In genomic region chr5:159263569-159263905, GRCh38 we compare ENCODE assay signal across 8 cellular contexts. TPM values are rescaled to one million over a fixed set of nuclear protein-coding genes. Genes with fewer than 3 reads are reported as not detected.
A peak's percentile ranks its signal among the peaks of the same experiment; 100 is the strongest.
DNase-seq lines count a peak whose midpoint lies in the region; ATAC-seq, FAIRE-seq and TF ChIP-seq lines count a peak whose summit lies in the region.

No MANE protein-coding gene starts in this region.

- no peak for TF ChIP-seq POLR2A in endothelial cell of umbilical vein (IDR thresholded peaks at IDR 0.05; ENCODE audit: low read depth, low read length)

- peaks cover 0 to 4% (median 3%) of the 10 kb centered on the region in 5 donors for H3K9me3 Mint-ChIP-seq in CD8-positive, alpha-beta memory T cell

- no peak overlapping the region for H4K91ac ChIP-seq in neuronal stem cell (ENCODE audit: low read depth, low read length, poor library complexity)

- H3K79me1 ChIP-seq in neuronal stem cell (ENCODE audit: low read depth, low read length): peaks cover 2% of the 10 kb centered on the region

- no peak overlapping the region for H3K14ac ChIP-seq in neuronal stem cell (ENCODE audit: low read length)

- peak overlapping the region; percentile 93 to 99 (median 97) for H3K4me3 Mint-ChIP-seq in CD8-positive, alpha-beta memory T cell

- CTCF ChIA-PET in CD8-positive, alpha-beta memory T cell (lab: Charles Lee): no interaction called here
- CTCF ChIA-PET in endothelial cell of umbilical vein (lab: Charles Lee): interaction anchor here (1.2 kb wide), 1 partner anchor 107 kb away, joined by 3 read pairs; no protein-coding TSS in a partner anchor

- intact Hi-C loops in endothelial cell of umbilical vein (cut with micrococcal nuclease): loop anchor here (1.0 to 2.0 kb wide), 3 partner anchors 55 to 107 kb away; no protein-coding TSS in a partner anchor

- no TSS peak for BruUV-seq in endothelial cell of umbilical vein (replicated peaks; lab: Mats Ljungman, UMichigan)

- no peak overlapping the region for H2BK5ac ChIP-seq in neuronal stem cell (ENCODE audit: low read length)

- no peak overlapping the region for H2BK120ac ChIP-seq in neuronal stem cell (ENCODE audit: low read depth, low read length)

- peaks cover 11 to 32% (median 14%) of the 10 kb centered on the region in 3 donors for H3K36me3 Mint-ChIP-seq in CD8-positive, alpha-beta memory T cell

- no CpG with 5 or more reads among the region's 10 CpGs for whole genome bisulfite sequencing in neuronal stem cell (ENCODE audit: extremely low coverage in 2 of 2, insufficient read length in 2 of 2, insufficient replicate concordance in 1 of 2), 2 donors

- H4K8ac ChIP-seq in neuronal stem cell (ENCODE audit: low read depth, low read length): no peak overlapping the region

- H3K27ac Mint-ChIP-seq in CD8-positive, alpha-beta memory T cell: peak overlapping the region; percentile 94 to 100 (median 99)

- H3K9me1 ChIP-seq in endothelial cell of umbilical vein (replicated peaks; ENCODE audit: control insufficient read depth, extremely low read depth, insufficient read depth, low read length): no peaks in the 10 kb centered on the region

- no peak overlapping the region for H3K23ac ChIP-seq in neuronal stem cell (ENCODE audit: low read depth, low read length, poor library complexity)

- no peak overlapping the region for H2BK12ac ChIP-seq in neuronal stem cell (ENCODE audit: low read length)

- peaks cover 20% of the 10 kb centered on the region for H3K79me2 ChIP-seq in OCI-LY3 (ENCODE audit: low read length)
- peaks cover 5% of the 10 kb centered on the region for H3K79me2 ChIP-seq in endothelial cell of umbilical vein (ENCODE audit: control insufficient read depth, insufficient read depth, low read length)

- no peaks in the 10 kb centered on the region for H3K27me3 Mint-ChIP-seq in CD8-positive, alpha-beta memory T cell

- peaks cover 48 to 65% (median 65%) of the 10 kb centered on the region in 3 donors for H3K4me1 Mint-ChIP-seq in CD8-positive, alpha-beta memory T cell

- H3K9ac ChIP-seq in OCI-LY3 (ENCODE audit: low read length): peak overlapping the region; percentile 88
- H3K9ac ChIP-seq in endothelial cell of umbilical vein (replicated peaks; ENCODE audit: extremely low read depth, insufficient read depth, low read length): peak overlapping the region; percentile 53
- H3K9ac ChIP-seq in neuronal stem cell (ENCODE audit: low read depth, low read length, poor library complexity): peak overlapping the region; percentile 93

- peaks cover 4% of the 10 kb centered on the region for H3K36me3 ChIP-seq in CD8-positive, alpha-beta memory T cell (ENCODE audit: insufficient read depth, low read length)
- no peaks in the 10 kb centered on the region for H3K36me3 ChIP-seq in OCI-LY3 (replicated peaks; ENCODE audit: low read depth, low read length)
- no peaks in the 10 kb centered on the region for H3K36me3 ChIP-seq in endothelial cell of umbilical vein (ENCODE audit: control insufficient read depth in 2 of 2, extremely low read depth in 1 of 2, insufficient read depth in 2 of 2, low read length in 2 of 2)
- peaks cover 2 to 6% of the 10 kb centered on the region in 2 donors for H3K36me3 ChIP-seq in neuronal stem cell (replicated peaks in 1 of 2; ENCODE audit: control insufficient read depth in 2 of 2, insufficient read depth in 2 of 2, low read length in 2 of 2)

- H3K4ac ChIP-seq in neuronal stem cell (ENCODE audit: low read length): no peak overlapping the region

- H4K20me1 ChIP-seq in OCI-LY3 (ENCODE audit: insufficient read depth, low read length) (no peaks in the 10 kb centered on the region), endothelial cell of umbilical vein (replicated peaks; ENCODE audit: control insufficient read depth, extremely low read depth, insufficient read depth, low read length) (no peaks in the 10 kb centered on the region)

- H2BK15ac ChIP-seq in neuronal stem cell (ENCODE audit: low read length): no peak overlapping the region

- H2AFZ ChIP-seq in OCI-LY3 (ENCODE audit: low read depth, low read length) (peak overlapping the region; percentile 84; the same call in 1 of the 2 replicates), endothelial cell of umbilical vein (ENCODE audit: low read depth, low read length) (peak overlapping the region; percentile 60), neuronal stem cell (ENCODE audit: low read length) (peak overlapping the region; percentile 95)

- H3K27me3 ChIP-seq in CD8-positive, alpha-beta memory T cell (ENCODE audit: insufficient read depth, low read length, poor library complexity, severe bottlenecking): no peaks in the 10 kb centered on the region
- no peaks in the 10 kb centered on the region for H3K27me3 ChIP-seq in OCI-LY3 (ENCODE audit: low read depth, low read length)
- H3K27me3 ChIP-seq in endothelial cell of umbilical vein (ENCODE audit: control insufficient read depth in 2 of 2, insufficient read depth in 2 of 2, low read length in 2 of 2): peaks cover 0 to 2% of the 10 kb centered on the region in 2 experiments
- H3K27me3 ChIP-seq in neuronal stem cell (ENCODE audit: control insufficient read depth in 3 of 3, insufficient read depth in 3 of 3, low read depth in 1 of 3, low read length in 3 of 3): no peaks in the 10 kb centered on the region

- ATAC-seq in GM21786 (IDR thresholded peaks at IDR 0.05; ENCODE audit: unreplicated experiment): peak; percentile 6

- H3K4me3 ChIP-seq in CD8-positive, alpha-beta memory T cell (ENCODE audit: low read length): peak overlapping the region; percentile 96
- H3K4me3 ChIP-seq in OCI-LY3 (ENCODE audit: low read length): peak overlapping the region; percentile 96
- peak overlapping the region; percentile 13 to 84 (median 63) for H3K4me3 ChIP-seq in endothelial cell of umbilical vein (replicated peaks in 1 of 3; ENCODE audit: insufficient read depth in 1 of 3, low read depth in 1 of 3, low read length in 3 of 3)
- H3K4me3 ChIP-seq in neuronal stem cell (ENCODE audit: low read length in 2 of 2): peak overlapping the region; percentile 88 to 90

- H3K9me3 ChIP-seq in CD8-positive, alpha-beta memory T cell (ENCODE audit: low read length): no peaks in the 10 kb centered on the region
- H3K9me3 ChIP-seq in OCI-LY3 (ENCODE audit: insufficient read depth, low read length) (no peaks in the 10 kb centered on the region), endothelial cell of umbilical vein (replicated peaks; ENCODE audit: control insufficient read depth, insufficient read depth, low read length) (no peaks in the 10 kb centered on the region), neuronal stem cell (replicated peaks in 1 of 2; ENCODE audit: control insufficient read depth in 2 of 2, insufficient read depth in 1 of 2, low read depth in 1 of 2, low read length in 2 of 2) (peaks cover 0 to 8% of the 10 kb centered on the region in 2 donors)

- no peak overlapping the region for H3K18ac ChIP-seq in neuronal stem cell (ENCODE audit: low read length)

- dilution Hi-C loops in endothelial cell of umbilical vein (cut with MboI; ENCODE audit: extremely low pct_ligation_motif_present, low sequenced_read_pairs): no loop called here

- peak in 1 of 5 donors; percentile 7 for DNase-seq in CD8-positive, alpha-beta memory T cell
- DNase-seq in endothelial cell of umbilical vein (ENCODE audit: low read depth, low spot score) (no peak), neuronal stem cell (ENCODE audit: low spot score) (no peak), RCC 7860 (ENCODE audit: low spot score) (no peak), HCEC 1CT (no peak), SKM-1 treated with dmso at 0.1 percent for 144 hours (lab: John Stamatoyannopoulos, UW; ENCODE audit: unreplicated experiment) (no peak)

- no peak overlapping the region for H2AK5ac ChIP-seq in neuronal stem cell (ENCODE audit: low read depth, low read length)

- peaks cover 23% of the 10 kb centered on the region for H3K4me1 ChIP-seq in CD8-positive, alpha-beta memory T cell (ENCODE audit: insufficient read depth, low read length)
- H3K4me1 ChIP-seq in OCI-LY3 (ENCODE audit: low read length) (peaks cover 9% of the 10 kb centered on the region), endothelial cell of umbilical vein (ENCODE audit: control insufficient read depth, extremely low read depth, insufficient read depth, low read length) (peaks cover 11% of the 10 kb centered on the region), neuronal stem cell (ENCODE audit: control insufficient read depth in 2 of 2, insufficient read depth in 1 of 2, low read depth in 1 of 2, low read length in 2 of 2) (peaks cover 6% of the 10 kb centered on the region in 2 donors)

- H3K27ac ChIP-seq in CD8-positive, alpha-beta memory T cell (ENCODE audit: low read depth, low read length): peak overlapping the region; percentile 97
- peak overlapping the region; percentile 82; the same call in 1 of the 2 replicates for H3K27ac ChIP-seq in OCI-LY3 (ENCODE audit: low read length)
- H3K27ac ChIP-seq in endothelial cell of umbilical vein (ENCODE audit: insufficient read depth, low read depth, low read length): peak overlapping the region; percentile 34
- no peak overlapping the region for H3K27ac ChIP-seq in neuronal stem cell (replicated peaks; ENCODE audit: low read length)

- no peak for FAIRE-seq in endothelial cell of umbilical vein (lab: Jason Lieb, UNC)
- no peak for FAIRE-seq in RCC 7860 (lab: Jason Lieb, UNC)

- H3K4me2 ChIP-seq in OCI-LY3 (ENCODE audit: low read length) (peak overlapping the region; percentile 75), endothelial cell of umbilical vein (ENCODE audit: insufficient read depth, low read length) (peak overlapping the region; percentile 70), neuronal stem cell (ENCODE audit: insufficient read depth, low read length, poor library complexity, severe bottlenecking) (peak overlapping the region; percentile 64)

- TF ChIP-seq CTCF in OCI-LY3 (IDR thresholded peaks at IDR 0.05; ENCODE audit: low read depth, low read length): no peak
- TF ChIP-seq CTCF in endothelial cell of umbilical vein (IDR thresholded peaks at IDR 0.05; ENCODE audit: extremely low read depth in 1 of 2, insufficient read depth in 1 of 2, low read depth in 1 of 2, low read length in 2 of 2): no peak

- POLR2A ChIA-PET in CD8-positive, alpha-beta memory T cell (lab: Charles Lee): interaction anchor here (1.0 to 1.4 kb wide), 3 partner anchors 26 to 149 kb away, joined by 3 to 4 read pairs (median 3); no protein-coding TSS in a partner anchor
- POLR2A ChIA-PET in endothelial cell of umbilical vein (lab: Charles Lee): no interaction called here

RNA-seq across cellular contexts. Expression of gene UBLCP1, which starts 0.4 kb away (rescaled TPM):
- total RNA-seq in CD8-positive, alpha-beta memory T cell: 10 to 100 TPM; 41.8 to 44.4 TPM
- polyA plus RNA-seq in CD8-positive, alpha-beta memory T cell: 59.0 TPM
- total RNA-seq in endothelial cell of umbilical vein: 18.2 and 20.3 TPM in 2 replicates
- polyA plus RNA-seq in endothelial cell of umbilical vein: 3.7 and 5.9 TPM in 2 replicates
- 11.3 and 11.8 TPM in 2 replicates for polyA plus RNA-seq in endothelial cell of umbilical vein (2011; cell fraction: cytosol; rRNA removed)
- 3.6 and 4.5 TPM in 2 replicates for polyA plus RNA-seq in endothelial cell of umbilical vein (2011; cell fraction: nucleus; rRNA removed)
- 14.9 and 22.2 TPM in 2 replicates for polyA plus RNA-seq in endothelial cell of umbilical vein (2012)
- polyA minus RNA-seq in endothelial cell of umbilical vein: 2.8 and 3.8 TPM in 2 replicates
- polyA minus RNA-seq in endothelial cell of umbilical vein (2011; cell fraction: cytosol; rRNA and poly(A)+ RNA removed): 3.8 TPM
- 2.8 and 3.4 TPM in 2 replicates for polyA minus RNA-seq in endothelial cell of umbilical vein (2011; cell fraction: nucleus; rRNA and poly(A)+ RNA removed)
- polyA plus RNA-seq in neuronal stem cell (2013, experiment 1 of 2): 50.0 TPM
- polyA plus RNA-seq in neuronal stem cell (2013, experiment 2 of 2): 52.6 TPM

RNA-seq across cellular contexts. Expression of gene RNF145, which starts 54.2 kb away (rescaled TPM):
- 10 to 100 TPM; 80.0 to 85.0 TPM for total RNA-seq in CD8-positive, alpha-beta memory T cell
- 12.9 TPM for polyA plus RNA-seq in CD8-positive, alpha-beta memory T cell
- 59.7 and 62.3 TPM in 2 replicates for total RNA-seq in endothelial cell of umbilical vein
- polyA plus RNA-seq in endothelial cell of umbilical vein: 33.6 and 39.4 TPM in 2 replicates
- polyA plus RNA-seq in endothelial cell of umbilical vein (2011; cell fraction: cytosol; rRNA removed): 35.0 and 41.6 TPM in 2 replicates
- polyA plus RNA-seq in endothelial cell of umbilical vein (2011; cell fraction: nucleus; rRNA removed): 47.0 and 50.4 TPM in 2 replicates
- polyA plus RNA-seq in endothelial cell of umbilical vein (2012): 29.8 and 39.8 TPM in 2 replicates
- polyA minus RNA-seq in endothelial cell of umbilical vein: 73.4 and 80.2 TPM in 2 replicates
- polyA minus RNA-seq in endothelial cell of umbilical vein (2011; cell fraction: cytosol; rRNA and poly(A)+ RNA removed): 20.3 TPM
- polyA minus RNA-seq in endothelial cell of umbilical vein (2011; cell fraction: nucleus; rRNA and poly(A)+ RNA removed): 30.4 and 44.2 TPM in 2 replicates
- polyA plus RNA-seq in neuronal stem cell (2013, experiment 1 of 2): 84.3 TPM
- 85.4 TPM for polyA plus RNA-seq in neuronal stem cell (2013, experiment 2 of 2)
